1 cellular context compared by ENCODE assay signal in genomic region chr11:65791719-65792213, GRCh38.
TF ChIP-seq lines count a peak whose summit lies in the region.

No MANE protein-coding gene starts in this region.

TF ChIP-seq in H1, 55 proteins besides CTCF, POLR2A, EP300 and RAD21 (continued from another document):
- TF ChIP-seq SIN3A (conservative IDR thresholded peaks at IDR 0.05 in 1 of 2, IDR thresholded peaks at IDR 0.05 in 1 of 2; ENCODE audit: low read depth in 1 of 2, low read length in 2 of 2), result no peak
